Comparison of ENCODE assay signal across 10 cellular contexts in the genomic region with DNA sequence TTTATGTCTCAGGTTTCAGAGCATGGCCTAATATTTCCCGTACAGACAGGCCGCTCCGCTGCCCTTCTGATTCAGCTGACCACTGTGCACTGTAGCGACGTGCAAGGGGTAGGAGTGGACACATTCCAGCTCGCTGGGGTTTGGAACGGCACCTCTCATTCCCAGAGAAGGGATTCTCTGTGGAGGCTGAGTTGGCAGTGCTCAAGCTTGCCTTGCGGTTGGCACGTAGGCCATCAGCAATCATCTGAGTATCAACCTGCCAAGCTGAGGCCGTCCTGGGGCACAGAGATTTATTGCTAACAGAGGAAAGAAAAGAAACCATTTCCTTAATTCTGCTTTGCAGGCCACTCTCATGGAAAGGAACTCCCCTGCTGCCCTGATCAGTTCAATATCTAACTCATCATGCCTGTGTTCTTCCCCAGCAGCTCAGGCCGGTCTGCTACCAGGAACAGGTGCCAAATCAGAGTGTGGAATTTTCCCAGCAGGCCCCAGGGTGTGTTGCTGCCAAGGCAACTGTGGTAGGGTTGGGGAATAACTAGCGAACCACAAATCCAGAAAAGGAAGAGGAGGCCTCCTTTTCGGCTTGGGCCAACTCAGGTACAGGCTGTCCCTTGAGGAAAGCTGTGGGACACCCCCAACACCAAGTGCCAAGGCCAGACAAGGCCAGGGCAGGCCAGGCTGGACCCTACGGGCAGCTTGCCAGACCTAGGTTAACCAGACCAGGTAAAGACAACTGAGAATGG.
A peak's percentile ranks its signal among the peaks of the same experiment; 100 is the strongest.
DNase-seq lines count a peak whose midpoint lies in the region; ATAC-seq and TF ChIP-seq lines count a peak whose summit lies in the region.
"Had no signal": no experiment of that assay in that cellular context is flagged by ENCODE, and none has a peak within 500 bp of the region (broad histone marks: within the 10 kb centered on the region; RNA-seq: fewer than 3 reads in every experiment).

No MANE protein-coding gene starts in this region.

- TF ChIP-seq POLR2A in gastroesophageal sphincter (IDR thresholded peaks at IDR 0.05) = no peak

- WGBS in gastroesophageal sphincter (ENCODE audit: low coverage in 1 of 2), 2 donors = 65 to 72% methylated on average over 7 to 8 of the region's 14 CpGs

- H3K36me3 ChIP-seq in SJCRH30 (no peaks in the 10 kb centered on the region), gastroesophageal sphincter (no peaks in the 10 kb centered on the region), MM.1S (replicated peaks; ENCODE audit: insufficient read depth, low read length) (no peaks in the 10 kb centered on the region)
- H3K36me3 ChIP-seq: transverse colon had no signal

- H3K9me2 ChIP-seq in MM.1S (replicated peaks; ENCODE audit: insufficient read depth, low read length) = no peaks in the 10 kb centered on the region; the same call in 1 of the 2 replicates

- TF ChIP-seq CTCF in gastroesophageal sphincter (IDR thresholded peaks at IDR 0.05) (no peak), MM.1S (IDR thresholded peaks at IDR 0.05; ENCODE audit: low read length) (no peak)

- no peaks in the 10 kb centered on the region for H3K79me2 ChIP-seq in MM.1S (ENCODE audit: low read length)

- no peaks in the 10 kb centered on the region for H3K27me3 ChIP-seq in SJCRH30
- no peaks in the 10 kb centered on the region for H3K27me3 ChIP-seq in gastroesophageal sphincter
- no peaks in the 10 kb centered on the region for H3K27me3 ChIP-seq in MM.1S (replicated peaks; ENCODE audit: insufficient read depth, low read length)
- H3K27me3 ChIP-seq: transverse colon had no signal

- H3K4me1 ChIP-seq in SJCRH30 (peaks cover 9% of the 10 kb centered on the region), gastroesophageal sphincter (peaks cover 0 to 10% (median 0%) of the 10 kb centered on the region in 3 donors), MM.1S (ENCODE audit: low read length) (peaks cover 9% of the 10 kb centered on the region)

- no peak overlapping the region for H3K27ac ChIP-seq in SJCRH30
- H3K27ac ChIP-seq in gastroesophageal sphincter = peak overlapping the region in 1 of 4 donors; percentile 19
- H3K27ac ChIP-seq in MM.1S (ENCODE audit: low read length) = no peak overlapping the region
- H3K27ac ChIP-seq: transverse colon had no signal

- no peaks in the 10 kb centered on the region for H3F3A ChIP-seq in MM.1S (ENCODE audit: insufficient read depth, low read length)

- no peaks in the 10 kb centered on the region for H4K20me1 ChIP-seq in MM.1S (ENCODE audit: insufficient read depth, low read length)

- ATAC-seq in gastroesophageal sphincter (peak; percentile 48), GM19395 (IDR thresholded peaks at IDR 0.05; ENCODE audit: unreplicated experiment) (no peak), HG03469 (IDR thresholded peaks at IDR 0.05; ENCODE audit: unreplicated experiment) (no peak)

- H3K9me3 ChIP-seq in SJCRH30 (replicated peaks) (no peaks in the 10 kb centered on the region), gastroesophageal sphincter (peaks cover 0 to 6% (median 0%) of the 10 kb centered on the region in 3 donors), MM.1S (replicated peaks; ENCODE audit: insufficient read depth, low read length) (no peaks in the 10 kb centered on the region)
- H3K9me3 ChIP-seq: transverse colon had no signal

- intact Hi-C loops in posterior vena cava (cut with DNase I) = no loop called here

- no peak overlapping the region for H3K9ac ChIP-seq in MM.1S (ENCODE audit: low read length)

- no peak overlapping the region for H2AFZ ChIP-seq in MM.1S (ENCODE audit: low read length)

- H3K4me2 ChIP-seq in MM.1S (ENCODE audit: low read depth, low read length) = no peak overlapping the region

- H3K4me3 ChIP-seq in SJCRH30 = no peak overlapping the region
- H3K4me3 ChIP-seq in gastroesophageal sphincter = no peak overlapping the region
- H3K4me3 ChIP-seq in MM.1S (ENCODE audit: low read length) = no peak overlapping the region
- H3K4me3 ChIP-seq: transverse colon had no signal

- DNase-seq in Ammon's horn (ENCODE audit: low spot score) (peak; percentile 63), SJCRH30 (peak; percentile 61 to 66), posterior vena cava (ENCODE audit: low spot score) (peak; percentile 94), MM.1S (no peak)
- no peak for DNase-seq in activated naive CD4-positive, alpha-beta T cell treated with Interleukin-2 at 50 U/mL for 16 hours
- DNase-seq: NCI-H510A treated with DMSO at 0.1 percent for 48 hours, transverse colon had no signal

- no peak for TF ChIP-seq EP300 in gastroesophageal sphincter (IDR thresholded peaks at IDR 0.05)

Comparison
In these comparisons a context has a peak if more than half of its experiments do, and no peak if none do; other contexts are left out.
1. DNase-seq: peak in Ammon's horn (single experiment), SJCRH30 (2 of 2) and posterior vena cava (single experiment); none in MM.1S (single experiment) and activated naive CD4-positive, alpha-beta T cell treated with Interleukin-2 at 50 U/mL for 16 hours (single experiment).